Comparison of ENCODE assay signal across 13 cellular contexts in the genomic region with DNA sequence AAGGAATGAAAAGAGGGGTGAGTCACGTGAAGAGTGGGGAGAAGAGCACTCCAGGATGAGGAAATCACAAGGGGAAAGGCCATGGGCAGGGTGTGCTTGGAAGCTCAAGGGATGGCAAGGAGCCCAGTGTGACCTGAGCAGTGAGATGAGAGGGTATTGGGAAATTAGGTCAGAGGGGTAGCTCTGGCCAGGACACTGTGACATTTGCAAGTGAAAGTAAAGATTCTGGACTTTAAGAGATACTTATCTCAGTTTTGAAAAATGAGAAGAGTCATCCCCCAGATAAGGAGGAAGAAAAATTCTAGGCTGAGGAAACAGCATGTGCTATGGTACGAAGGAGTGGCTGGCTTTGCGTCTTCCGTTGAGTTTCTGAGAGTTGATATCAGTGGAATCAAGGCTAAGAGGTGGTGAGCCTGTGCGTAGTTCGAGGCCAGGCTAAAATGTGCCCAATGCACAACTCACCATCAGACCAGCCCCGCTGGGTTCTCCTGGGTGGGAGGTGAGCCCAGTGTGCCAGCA.
DNase-seq lines count a peak whose midpoint lies in the region; ATAC-seq and TF ChIP-seq lines count a peak whose summit lies in the region.
"Had no signal": no experiment of that assay in that cellular context is flagged by ENCODE, and none has a peak within 500 bp of the region (broad histone marks: within the 10 kb centered on the region; RNA-seq: fewer than 3 reads in every experiment).

No MANE protein-coding gene starts in this region.

- intact Hi-C loops in ovary (cut with DNase I) = no loop called here

- no peaks in the 10 kb centered on the region for H3K27me3 ChIP-seq in ovary
- H3K27me3 ChIP-seq: SJSA1 had no signal

- H3K36me3 ChIP-seq in ovary = no peaks in the 10 kb centered on the region
- H3K36me3 ChIP-seq: SJSA1 had no signal

- TF ChIP-seq POLR2A in ovary (IDR thresholded peaks at IDR 0.05) = no peak

- H3K4me3 ChIP-seq in fibroblast of villous mesenchyme (ENCODE audit: low read depth, low read length) (no peak overlapping the region), ovary (no peak overlapping the region)
- H3K4me3 ChIP-seq: SJSA1 had no signal

- TF ChIP-seq CTCF in fibroblast of villous mesenchyme (IDR thresholded peaks at IDR 0.05; ENCODE audit: insufficient read depth, low read depth, low read length) (no peak), ovary (IDR thresholded peaks at IDR 0.05) (no peak)

- H3K4me1 ChIP-seq in ovary (ENCODE audit: insufficient read depth) = peaks cover 2% of the 10 kb centered on the region
- H3K4me1 ChIP-seq: SJSA1 had no signal

- DNase-seq in AG08395 (ENCODE audit: low spot score) (peak; percentile 17), OCI-M1 (lab: John Stamatoyannopoulos, UW) (peak; percentile 53), fibroblast of villous mesenchyme (ENCODE audit: low read depth) (peak; percentile 83), ovary (peak in 3 of 5 donors; percentile 24 to 61 (median 59)), HPDE6-E6E7 (ENCODE audit: extremely low spot score) (no peak)
- DNase-seq: activated CD4-positive, alpha-beta T cell treated with anti-CD3 and anti-CD28 coated beads for 36 hours; Kasumi-1; NCI-H510A treated with DMSO at 0.1 percent for 48 hours; stimulated activated CD4-positive, alpha-beta T cell treated with anti-CD3 and anti-CD28 coated beads, Interleukin-15, amount 100 ng/mL, for 24 hours had no signal

- no peak for TF ChIP-seq EP300 in ovary (IDR thresholded peaks at IDR 0.05)

- 72 to 84% (median 78%) methylated on average over 7 of the region's 7 CpGs for WGBS in ovary, 3 donors

- ATAC-seq in HG02973 (IDR thresholded peaks at IDR 0.05; ENCODE audit: unreplicated experiment) (no peak), GM19023 (IDR thresholded peaks at IDR 0.05; ENCODE audit: unreplicated experiment) (no peak), HG02623 (IDR thresholded peaks at IDR 0.05; ENCODE audit: unreplicated experiment) (no peak)
- ATAC-seq: activated CD4-positive, alpha-beta T cell treated with anti-CD3 and anti-CD28 coated beads for 36 hours had no signal

- no peaks in the 10 kb centered on the region for H3K9me3 ChIP-seq in ovary
- H3K9me3 ChIP-seq: SJSA1 had no signal

- no peak overlapping the region for H3K27ac ChIP-seq in ovary
- H3K27ac ChIP-seq: SJSA1 had no signal
